Comparison of ENCODE assay signal across 8 cellular contexts in the genomic region with DNA sequence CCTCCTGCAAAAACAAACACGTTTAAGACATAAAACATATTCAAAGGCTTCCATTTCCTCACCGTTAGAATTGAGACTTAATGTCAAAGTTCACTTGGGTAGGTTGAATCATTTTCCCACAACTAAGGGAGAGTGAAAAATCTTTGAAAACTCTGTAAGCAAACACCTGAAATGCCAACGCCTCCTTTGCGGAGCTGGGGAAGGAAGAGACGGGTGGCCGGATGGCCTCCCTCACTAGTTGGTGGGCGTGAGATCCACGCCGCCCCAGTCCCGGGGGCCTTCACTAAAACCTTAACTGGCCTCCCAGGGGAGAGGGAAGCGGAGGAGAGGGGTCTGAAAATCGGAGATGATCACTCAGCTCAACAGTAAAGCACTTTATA. TPM values are rescaled to one million over a fixed set of nuclear protein-coding genes. Genes with fewer than 3 reads are reported as not detected.
A peak's percentile ranks its signal among the peaks of the same experiment; 100 is the strongest.
DNase-seq lines count a peak whose midpoint lies in the region; FAIRE-seq and TF ChIP-seq lines count a peak whose summit lies in the region.

No MANE protein-coding gene starts in this region.

- H3K27ac ChIP-seq in A673 (ENCODE audit: low read depth, low read length, poor library complexity, severe bottlenecking) (peak overlapping the region; percentile 86), angular gyrus (ENCODE audit: low read depth, low read length) (peak overlapping the region; percentile 80), kidney (ENCODE audit: low read depth in 2 of 2, low read length in 2 of 2) (peak overlapping the region; percentile 85 to 94)

- no peaks in the 10 kb centered on the region for H3K27me3 ChIP-seq in A673 (replicated peaks; ENCODE audit: insufficient read depth, low read depth, low read length, poor library complexity)

- H3K4me1 ChIP-seq in A673 (ENCODE audit: insufficient read depth, low read length, poor library complexity, severe bottlenecking) (no peaks in the 10 kb centered on the region), kidney (ENCODE audit: control insufficient read depth in 1 of 2, insufficient read depth in 1 of 2, low read depth in 1 of 2, low read length in 2 of 2) (peaks cover 5 to 6% of the 10 kb centered on the region in 2 donors)

- no peak for DNase-seq in A673 (ENCODE audit: low spot score)
- peak; percentile 48 for DNase-seq in GM19238 (ENCODE audit: insufficient read length, low spot score)
- peak; percentile 23 for DNase-seq in RPMI7951 (ENCODE audit: low read depth)
- no peak for DNase-seq in kidney
- peak; percentile 36 for DNase-seq in stimulated activated CD4-positive, alpha-beta T cell treated with anti-CD3 and anti-CD28 coated beads, Interleukin-4, amount 100 ng/mL, for 1 hour
- no peak for DNase-seq in NCI-H128 (lab: John Stamatoyannopoulos, UW; ENCODE audit: unreplicated experiment)
- no peak for DNase-seq in GM12892 (ENCODE audit: insufficient read length)

- H3K9ac ChIP-seq in kidney (ENCODE audit: low read length in 2 of 2): peak overlapping the region; percentile 89 to 93

- no peak for FAIRE-seq in kidney (lab: Jason Lieb, UNC)
- FAIRE-seq in GM12892 (lab: Jason Lieb, UNC): no peak

- intact Hi-C loops in A673 (cut with micrococcal nuclease; ENCODE audit: unreplicated experiment) (no loop called here), kidney (cut with DNase I) (no loop called here)

- no peak for TF ChIP-seq CTCF in A673 (conservative IDR thresholded peaks at IDR 0.05; ENCODE audit: low read depth, low read length)
- TF ChIP-seq CTCF in kidney (IDR thresholded peaks at IDR 0.05; ENCODE audit: borderline replicate concordance, extremely low read depth, insufficient read depth): no peak

- H3K36me3 ChIP-seq in A673 (ENCODE audit: insufficient read depth, low read length, poor library complexity, severe bottlenecking) (no peaks in the 10 kb centered on the region), kidney (ENCODE audit: control insufficient read depth in 1 of 2, insufficient read depth in 2 of 2, low read length in 2 of 2) (no peaks in the 10 kb centered on the region)

- CTCF ChIA-PET in A673 (lab: Charles Lee): no interaction called here

- H3K9me3 ChIP-seq in A673 (ENCODE audit: low read depth, low read length, poor library complexity, severe bottlenecking) (no peaks in the 10 kb centered on the region), kidney (ENCODE audit: control insufficient read depth in 1 of 2, low read length in 2 of 2) (no peaks in the 10 kb centered on the region)

- no peak for TF ChIP-seq POLR2A in GM12892 (IDR thresholded peaks at IDR 0.05; ENCODE audit: low read depth, low read length)

- POLR2A ChIA-PET in A673 (lab: Charles Lee; ENCODE audit: low non-redundant PET): no interaction called here

- no TSS peak for BruUV-seq in A673 (replicated peaks; lab: Mats Ljungman, UMichigan)

- peak overlapping the region; percentile 56 for H3K4me3 ChIP-seq in A673 (ENCODE audit: low read depth, low read length, poor library complexity, severe bottlenecking)
- peak overlapping the region; percentile 83 to 99 for H3K4me3 ChIP-seq in kidney (ENCODE audit: low read length in 2 of 2)

RNA-seq across cellular contexts. Expression of a gene that starts 0.8 kb away (rescaled TPM):
- 19.1 and 21.8 TPM in 2 replicates for total RNA-seq in A673 (2021)
- total RNA-seq in RPMI7951 (2014; rRNA removed; shearing (Covaris generic)): 33.6 and 35.9 TPM in 2 replicates
- total RNA-seq in kidney: 34.9 TPM
- polyA plus RNA-seq in kidney (ENCODE audit: insufficient read depth, low read depth, low replicate concordance): 27.5 TPM
- 18.1 TPM for polyA plus RNA-seq in GM12892 (2012; ENCODE audit: missing spikeins)

RNA-seq across cellular contexts. Expression of a gene that starts 10.4 kb away (rescaled TPM):
- total RNA-seq in A673 (2021) (108 and 118 TPM in 2 replicates), kidney (98.5 TPM)
- 59.9 and 68.0 TPM in 2 replicates for total RNA-seq in RPMI7951 (2014; rRNA removed; shearing (Covaris generic))
- polyA plus RNA-seq in kidney (ENCODE audit: insufficient read depth, low read depth, low replicate concordance): 72.3 TPM
- 74.6 TPM for polyA plus RNA-seq in GM12892 (2012; ENCODE audit: missing spikeins)

Comparison
In these comparisons a context has a peak if more than half of its experiments do, and no peak if none do; other contexts are left out.
1. DNase-seq: peak in GM19238 (single experiment), RPMI7951 (single experiment) and stimulated activated CD4-positive, alpha-beta T cell treated with anti-CD3 and anti-CD28 coated beads, Interleukin-4, amount 100 ng/mL, for 1 hour (single experiment); none in A673 (single experiment), kidney (single experiment), NCI-H128 (single experiment) and GM12892 (single experiment).
2. Peak in every context shown above with its lines, with median percentiles within 50 percentile points of each other: H3K27ac ChIP-seq.